In genomic region chr9:101388507-101388993, GRCh38 we compare ENCODE assay signal across 9 cellular contexts. TPM values are rescaled to one million over a fixed set of nuclear protein-coding genes. Genes with fewer than 3 reads are reported as not detected.
DNase-seq lines count a peak whose midpoint lies in the region; ATAC-seq, FAIRE-seq and TF ChIP-seq lines count a peak whose summit lies in the region.
"Had no signal": no experiment of that assay in that cellular context is flagged by ENCODE, and none has a peak within 500 bp of the region (broad histone marks: within the 10 kb centered on the region; RNA-seq: fewer than 3 reads in every experiment).

No MANE protein-coding gene starts in this region.

- FAIRE-seq in GM19239 (lab: Jason Lieb, UNC) = no peak

- no peak for DNase-seq in activated naive CD8-positive, alpha-beta T cell treated with anti-CD3 and anti-CD28 coated beads for 36 hours
- DNase-seq in NCI-H748 treated with DMSO at 0.1 percent for 48 hours (lab: John Stamatoyannopoulos, UW) (peak; percentile 41), erythroblast (lab: John Stamatoyannopoulos, UW) (peak; percentile 26 to 28), substantia nigra (lab: John Stamatoyannopoulos, UW) (peak in 1 of 49 donors; percentile 6), GM19239 (ENCODE audit: insufficient read length, low spot score) (no peak)
- DNase-seq: DMS79 had no signal

- peaks cover 29% of the 10 kb centered on the region for H3K4me1 Mint-ChIP-seq in activated naive CD8-positive, alpha-beta T cell (ENCODE audit: low read depth)
- peaks cover 26% of the 10 kb centered on the region for H3K4me1 Mint-ChIP-seq in activated naive CD8-positive, alpha-beta T cell treated with anti-CD3 and anti-CD28 coated beads for 36 hours

- peak overlapping the region; percentile 23 for H3K27ac Mint-ChIP-seq in activated naive CD8-positive, alpha-beta T cell
- no peak overlapping the region for H3K27ac Mint-ChIP-seq in activated naive CD8-positive, alpha-beta T cell treated with anti-CD3 and anti-CD28 coated beads for 36 hours

- H3K27ac ChIP-seq in substantia nigra (ENCODE audit: low read depth, low read length, poor library complexity, severe bottlenecking) = peak overlapping the region; percentile 56

- H3K9me3 Mint-ChIP-seq in activated naive CD8-positive, alpha-beta T cell (ENCODE audit: low read depth) = peaks cover 14% of the 10 kb centered on the region
- H3K9me3 Mint-ChIP-seq in activated naive CD8-positive, alpha-beta T cell treated with anti-CD3 and anti-CD28 coated beads for 36 hours = peaks cover 21% of the 10 kb centered on the region

- TF ChIP-seq POLR2A in erythroblast (IDR thresholded peaks at IDR 0.05; ENCODE audit: low read length) = no peak

- H3K4me3 Mint-ChIP-seq in activated naive CD8-positive, alpha-beta T cell = no peak overlapping the region
- H3K4me3 Mint-ChIP-seq in activated naive CD8-positive, alpha-beta T cell treated with anti-CD3 and anti-CD28 coated beads for 36 hours = no peak overlapping the region

- ATAC-seq in GM19467 (IDR thresholded peaks at IDR 0.05; ENCODE audit: unreplicated experiment) = no peak
- ATAC-seq in HG02885 (IDR thresholded peaks at IDR 0.05; ENCODE audit: poor library complexity, unreplicated experiment) = no peak

- H3K36me3 Mint-ChIP-seq in activated naive CD8-positive, alpha-beta T cell = peaks cover 24% of the 10 kb centered on the region
- peaks cover 65% of the 10 kb centered on the region for H3K36me3 Mint-ChIP-seq in activated naive CD8-positive, alpha-beta T cell treated with anti-CD3 and anti-CD28 coated beads for 36 hours

- H3K27me3 Mint-ChIP-seq in activated naive CD8-positive, alpha-beta T cell = no peaks in the 10 kb centered on the region
- no peaks in the 10 kb centered on the region for H3K27me3 Mint-ChIP-seq in activated naive CD8-positive, alpha-beta T cell treated with anti-CD3 and anti-CD28 coated beads for 36 hours

RNA-seq across cellular contexts. Expression of gene BAAT, which starts 3.7 kb away (rescaled TPM):
- under 1 TPM; 0.06 to 0.10 TPM for total RNA-seq in activated naive CD8-positive, alpha-beta T cell treated with anti-CD3 and anti-CD28 coated beads for 36 hours

RNA-seq across cellular contexts. Expression of gene MRPL50, which starts 9.9 kb away (rescaled TPM):
- total RNA-seq in activated naive CD8-positive, alpha-beta T cell treated with anti-CD3 and anti-CD28 coated beads for 36 hours = 10 to 100 TPM; 17.3 to 19.4 TPM

RNA-seq across cellular contexts. Expression of gene ZNF189, which starts 10.1 kb away (rescaled TPM):
- 1 to 10 TPM; 7.7 to 8.4 TPM for total RNA-seq in activated naive CD8-positive, alpha-beta T cell treated with anti-CD3 and anti-CD28 coated beads for 36 hours

RNA-seq across cellular contexts. Expression of gene ALDOB, which starts 47.0 kb away (rescaled TPM):
- not detected for total RNA-seq in activated naive CD8-positive, alpha-beta T cell treated with anti-CD3 and anti-CD28 coated beads for 36 hours

Comparison
In these comparisons a context has a peak if more than half of its experiments do, and no peak if none do; other contexts are left out.
1. DNase-seq: peak in NCI-H748 treated with DMSO at 0.1 percent for 48 hours (single experiment) and erythroblast (2 of 2); none in activated naive CD8-positive, alpha-beta T cell treated with anti-CD3 and anti-CD28 coated beads for 36 hours (single experiment) and GM19239 (single experiment).